In the genomic region with DNA sequence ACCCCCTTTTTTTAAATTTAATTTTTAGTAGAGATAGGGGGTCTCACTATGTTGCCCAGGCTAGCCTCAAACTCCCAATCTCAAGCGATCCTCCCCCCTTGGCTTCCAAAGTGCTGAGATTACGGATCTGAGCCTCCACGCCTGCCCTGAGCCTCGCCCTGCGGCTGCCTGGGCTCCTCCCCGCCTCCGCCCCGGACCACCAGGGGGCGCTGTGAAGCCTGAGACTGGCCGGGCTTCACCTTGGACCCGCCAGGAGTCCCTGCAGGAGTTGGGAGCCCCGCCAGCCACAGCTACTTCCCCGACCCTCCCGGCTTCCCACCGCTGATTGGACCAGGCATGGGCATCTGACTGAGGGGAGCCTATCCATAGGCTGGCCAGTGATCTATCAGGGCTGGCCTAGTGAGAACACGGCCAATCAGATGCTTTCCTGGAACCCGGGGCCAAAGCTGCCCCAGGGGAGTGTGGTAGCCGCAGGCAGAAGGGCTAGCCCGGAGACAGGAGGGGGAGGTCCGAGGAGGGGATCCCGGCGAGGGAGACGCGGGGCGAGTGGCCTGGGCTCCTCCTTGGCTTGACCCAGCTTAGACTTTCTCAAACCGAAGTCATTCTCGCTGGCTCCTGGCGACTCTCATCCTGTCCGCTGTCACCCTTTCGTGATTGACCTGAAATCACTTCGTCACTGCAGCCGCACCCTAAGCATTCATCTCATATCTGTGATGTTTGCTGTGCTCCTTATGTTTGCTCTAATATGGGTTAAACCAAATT, we compare ENCODE assay signal across 8 cellular contexts. TPM values are rescaled to one million over a fixed set of nuclear protein-coding genes. Genes with fewer than 3 reads are reported as not detected.
DNase-seq lines count a peak whose midpoint lies in the region; ATAC-seq and TF ChIP-seq lines count a peak whose summit lies in the region.

No MANE protein-coding gene starts in this region.

- 0 to 1% methylated on average over 5 to 13 of the region's 32 CpGs for WGBS in transverse colon (ENCODE audit: low coverage in 1 of 2), 2 donors

- H3K4me1 ChIP-seq in cardiac muscle cell (ENCODE audit: low read depth), result no peaks in the 10 kb centered on the region
- H3K4me1 ChIP-seq in parathyroid adenoma, result peaks cover 3% of the 10 kb centered on the region
- H3K4me1 ChIP-seq in transverse colon, result peaks cover 17 to 33% (median 29%) of the 10 kb centered on the region in 4 donors

- H3K9me3 Mint-ChIP-seq in activated naive CD8-positive, alpha-beta T cell treated with anti-CD3 and anti-CD28 coated beads, Interleukin-2, amount 10 ng/mL, durations not matched to agents 7 days and 5 days, result no peaks in the 10 kb centered on the region

- H3K9ac ChIP-seq in parathyroid adenoma, result peak overlapping the region; percentile 16

- H2AFZ ChIP-seq in parathyroid adenoma, result peak overlapping the region; percentile 88

- peaks cover 21% of the 10 kb centered on the region for H3K4me1 Mint-ChIP-seq in activated naive CD8-positive, alpha-beta T cell treated with anti-CD3 and anti-CD28 coated beads, Interleukin-2, amount 10 ng/mL, durations not matched to agents 7 days and 5 days

- peak; percentile 95 for ATAC-seq in HG02610 (IDR thresholded peaks at IDR 0.05; ENCODE audit: unreplicated experiment)
- peak; percentile 99 for ATAC-seq in activated naive CD8-positive, alpha-beta T cell treated with anti-CD3 and anti-CD28 coated beads, Interleukin-2, amount 10 ng/mL, durations not matched to agents 7 days and 5 days (ENCODE audit: low read depth)

- POLR2A ChIA-PET in activated naive CD8-positive, alpha-beta T cell treated with anti-CD3 and anti-CD28 coated beads, Interleukin-2, amount 10 ng/mL, durations not matched to agents 7 days and 5 days (lab: Charles Lee), result interaction anchor here (0.5 to 1.9 kb wide), 12 partner anchors 15 to 652 kb away, joined by 3 to 19 read pairs (median 4); a partner anchor contains a TSS

- peak overlapping the region; percentile 88 for H3K4me2 ChIP-seq in parathyroid adenoma (ENCODE audit: low read length)

- in situ Hi-C loops in transverse colon (cut with MboI; ENCODE audit: low pct_ligation_motif_present in 1 of 4, low pct_unique_long_range_greater_than_20kb in 1 of 4, low sequenced_read_pairs in 3 of 4), result loop anchor here in 2 of 4 donors (10.0 to 25.0 kb wide), 2 partner anchors 70 to 162 kb away; a partner anchor contains a TSS

- TF ChIP-seq CTCF in cardiac muscle cell (IDR thresholded peaks at IDR 0.05; ENCODE audit: low read depth, low read length), result peak; percentile 98
- peak; percentile 100 for TF ChIP-seq CTCF in parathyroid adenoma (IDR thresholded peaks at IDR 0.05)
- peak; percentile 98 to 100 (median 100) for TF ChIP-seq CTCF in transverse colon (IDR thresholded peaks at IDR 0.05)

- H3K4me3 Mint-ChIP-seq in activated naive CD8-positive, alpha-beta T cell treated with anti-CD3 and anti-CD28 coated beads, Interleukin-2, amount 10 ng/mL, durations not matched to agents 7 days and 5 days, result peak overlapping the region; percentile 92

- no peaks in the 10 kb centered on the region for H3K36me3 Mint-ChIP-seq in activated naive CD8-positive, alpha-beta T cell treated with anti-CD3 and anti-CD28 coated beads, Interleukin-2, amount 10 ng/mL, durations not matched to agents 7 days and 5 days

- DNase-seq in NCI-H1092 treated with DMSO at 0.1 percent for 48 hours (lab: John Stamatoyannopoulos, UW) (peak; percentile 99), SKM-1 (lab: John Stamatoyannopoulos, UW; ENCODE audit: unreplicated experiment) (peak; percentile 66), cardiac muscle cell (ENCODE audit: low read depth in 1 of 2, low spot score in 1 of 2) (peak; percentile 99 to 100), transverse colon (peak; percentile 100)
- peak; percentile 100 for DNase-seq in activated naive CD8-positive, alpha-beta T cell treated with anti-CD3 and anti-CD28 coated beads, Interleukin-2, amount 10 ng/mL, durations not matched to agents 7 days and 5 days

- no peaks in the 10 kb centered on the region for H3K9me3 ChIP-seq in cardiac muscle cell (ENCODE audit: low read depth)
- H3K9me3 ChIP-seq in parathyroid adenoma (ENCODE audit: control insufficient read depth, low read length), result no peaks in the 10 kb centered on the region
- H3K9me3 ChIP-seq in transverse colon, result no peaks in the 10 kb centered on the region

- H3K27me3 Mint-ChIP-seq in activated naive CD8-positive, alpha-beta T cell treated with anti-CD3 and anti-CD28 coated beads, Interleukin-2, amount 10 ng/mL, durations not matched to agents 7 days and 5 days, result no peaks in the 10 kb centered on the region

- H3K79me2 ChIP-seq in parathyroid adenoma, result no peaks in the 10 kb centered on the region

- intact Hi-C loops in transverse colon (cut with DNase I; ENCODE audit: low total_unique reads), result loop anchor here (2.0 kb wide), 1 partner anchor 68 kb away; a partner anchor contains a TSS

- peak; percentile 78 for TF ChIP-seq POLR2A in GM10847 (IDR thresholded peaks at IDR 0.05; ENCODE audit: extremely low read depth, insufficient read length)
- TF ChIP-seq POLR2A in transverse colon (IDR thresholded peaks at IDR 0.05), result peak; percentile 90

- H3K36me3 ChIP-seq in cardiac muscle cell, result no peaks in the 10 kb centered on the region
- H3K36me3 ChIP-seq in parathyroid adenoma (ENCODE audit: control insufficient read depth, insufficient read depth, low read length), result no peaks in the 10 kb centered on the region
- H3K36me3 ChIP-seq in transverse colon, result no peaks in the 10 kb centered on the region

- peak overlapping the region; percentile 58 for H3K4me3 ChIP-seq in cardiac muscle cell
- H3K4me3 ChIP-seq in parathyroid adenoma (ENCODE audit: low read depth, low read length), result peak overlapping the region; percentile 78
- peak overlapping the region; percentile 35 to 63 (median 42) for H3K4me3 ChIP-seq in transverse colon

- H3K27ac Mint-ChIP-seq in activated naive CD8-positive, alpha-beta T cell treated with anti-CD3 and anti-CD28 coated beads, Interleukin-2, amount 10 ng/mL, durations not matched to agents 7 days and 5 days, result peak overlapping the region; percentile 89

- no peak for TF ChIP-seq EP300 in transverse colon (IDR thresholded peaks at IDR 0.05; ENCODE audit: low read depth)

- H3K27ac ChIP-seq in cardiac muscle cell, result no peak overlapping the region
- peak overlapping the region; percentile 54 for H3K27ac ChIP-seq in parathyroid adenoma
- H3K27ac ChIP-seq in transverse colon, result peak overlapping the region; percentile 87 to 94 (median 89)

- H3K27me3 ChIP-seq in cardiac muscle cell (no peaks in the 10 kb centered on the region), parathyroid adenoma (ENCODE audit: control insufficient read depth, insufficient read depth, low read length) (no peaks in the 10 kb centered on the region), transverse colon (no peaks in the 10 kb centered on the region)

RNA-seq across cellular contexts. Expression of a gene that starts 15.1 kb away (rescaled TPM):
- 1 to 10 TPM; 8.8 to 9.4 TPM for total RNA-seq in activated naive CD8-positive, alpha-beta T cell treated with anti-CD3 and anti-CD28 coated beads, Interleukin-2, amount 10 ng/mL, durations not matched to agents 7 days and 5 days
- total RNA-seq in cardiac muscle cell (78.9 and 99.9 TPM in 2 replicates), transverse colon (100 to 1,000 TPM; 171 to 504 (median 319) TPM)
- polyA plus RNA-seq in cardiac muscle cell, result 93.1 and 101 TPM in 2 replicates
